Comparison of ENCODE assay signal across 8 cellular contexts in genomic region chr2:9424447-9425164, GRCh38. TPM values are rescaled to one million over a fixed set of nuclear protein-coding genes. Genes with fewer than 3 reads are reported as not detected.
DNase-seq lines count a peak whose midpoint lies in the region; ATAC-seq and TF ChIP-seq lines count a peak whose summit lies in the region.
"Had no signal": no experiment of that assay in that cellular context is flagged by ENCODE, and none has a peak within 500 bp of the region (broad histone marks: within the 10 kb centered on the region; RNA-seq: fewer than 3 reads in every experiment).

No MANE protein-coding gene starts in this region.

- ATAC-seq in HCT116 (no peak), GM18873 (IDR thresholded peaks at IDR 0.05; ENCODE audit: low FRiP score, unreplicated experiment) (no peak)
- no peak for ATAC-seq in stimulated activated naive B cell treated with anti-CD40 and anti-IgM and Interleukin-4, amounts not matched to agents 10 μg/mL and 1 μg/mL and 100 μg/mL, for 72 hours (replicated peaks)

- peaks cover 0 to 1% of the 10 kb centered on the region in 2 experiments; a peak in 2 of 4 replicates for H3K36me3 ChIP-seq in HCT116 (ENCODE audit: control insufficient read depth in 1 of 2, insufficient read depth in 2 of 2, low read length in 2 of 2)
- H3K36me3 ChIP-seq in OCI-LY7 (ENCODE audit: insufficient read depth, low read length), result peaks cover 34% of the 10 kb centered on the region
- H3K36me3 ChIP-seq in hepatocyte (replicated peaks; ENCODE audit: insufficient read depth, low read depth), result no peaks in the 10 kb centered on the region

- H3K4me3 ChIP-seq in HCT116 (replicated peaks in 1 of 2; ENCODE audit: low read depth in 1 of 2, low read length in 2 of 2) (peak overlapping the region; percentile 57 to 99), OCI-LY7 (ENCODE audit: low read depth, low read length, poor library complexity, severe bottlenecking) (peak overlapping the region; percentile 76), hepatocyte (peak overlapping the region; percentile 72)

- H3K9me3 Mint-ChIP-seq in stimulated activated naive B cell treated with anti-CD40 and anti-IgM and Interleukin-4, amounts not matched to agents 10 μg/mL and 1 μg/mL and 100 μg/mL, for 72 hours, result no peaks in the 10 kb centered on the region

- peak overlapping the region; percentile 99 for H3K27ac Mint-ChIP-seq in stimulated activated naive B cell treated with anti-CD40 and anti-IgM and Interleukin-4, amounts not matched to agents 10 μg/mL and 1 μg/mL and 100 μg/mL, for 72 hours

- WGBS in hepatocyte (ENCODE audit: low lambda C conversion rate, missing lambda C conversion rate), result 64% methylated on average over 11 of the region's 11 CpGs

- POLR2A ChIA-PET in HCT116 (lab: Charles Lee), result no interaction called here
- POLR2A ChIA-PET in OCI-LY7 (lab: Charles Lee), result interaction anchor here (0.6 to 1.2 kb wide), 4 partner anchors 14 to 126 kb away, joined by 3 to 4 read pairs (median 4); no protein-coding TSS in a partner anchor

- peaks cover 53% of the 10 kb centered on the region for H3K79me2 ChIP-seq in HCT116 (ENCODE audit: insufficient read depth, low read length)
- H3K79me2 ChIP-seq in OCI-LY7 (ENCODE audit: insufficient read depth, low read depth, low read length), result peaks cover 65% of the 10 kb centered on the region
- H3K79me2 ChIP-seq in hepatocyte, result peaks cover 47% of the 10 kb centered on the region

- TF ChIP-seq POLR2A in HCT116 (IDR thresholded peaks at IDR 0.05; ENCODE audit: borderline replicate concordance, extremely low read depth, insufficient read depth, insufficient read length), result no peak

- H2AFZ ChIP-seq in HCT116 (ENCODE audit: low read depth, low read length, poor library complexity, severe bottlenecking) (no peak overlapping the region), OCI-LY7 (ENCODE audit: low read length) (peak overlapping the region; percentile 53; the same call in 1 of the 2 replicates), hepatocyte (peak overlapping the region; percentile 90)

- TF ChIP-seq CTCF in HCT116 (IDR thresholded peaks at IDR 0.05 in 2 of 3, conservative IDR thresholded peaks at IDR 0.05 in 1 of 3; ENCODE audit: borderline replicate concordance in 1 of 3, insufficient read depth in 1 of 3, low read depth in 2 of 3, low read length in 2 of 3), result no peak
- TF ChIP-seq CTCF in OCI-LY7 (conservative IDR thresholded peaks at IDR 0.05; ENCODE audit: low read length), result no peak
- no peak for TF ChIP-seq CTCF in hepatocyte (IDR thresholded peaks at IDR 0.05; ENCODE audit: poor library complexity)

- peaks cover 20 to 30% of the 10 kb centered on the region in 2 donors for H3K4me1 Mint-ChIP-seq in stimulated activated naive B cell treated with anti-CD40 and anti-IgM and Interleukin-4, amounts not matched to agents 10 μg/mL and 1 μg/mL and 100 μg/mL, for 72 hours

- peaks cover 13 to 34% of the 10 kb centered on the region in 2 experiments; a peak in 3 of 4 replicates for H3K4me1 ChIP-seq in HCT116 (ENCODE audit: control insufficient read depth in 1 of 2, insufficient read depth in 2 of 2, low read length in 2 of 2)
- H3K4me1 ChIP-seq in OCI-LY7 (ENCODE audit: insufficient read depth, low read length, poor library complexity, severe bottlenecking), result peaks cover 25% of the 10 kb centered on the region
- peaks cover 20% of the 10 kb centered on the region for H3K4me1 ChIP-seq in hepatocyte (ENCODE audit: insufficient read depth)

- no peaks in the 10 kb centered on the region for H3K9me2 ChIP-seq in HCT116 (ENCODE audit: insufficient read depth)
- no peaks in the 10 kb centered on the region for H3K9me2 ChIP-seq in OCI-LY7 (ENCODE audit: insufficient read depth, low read length)
- no peaks in the 10 kb centered on the region for H3K9me2 ChIP-seq in hepatocyte (replicated peaks; ENCODE audit: insufficient read depth)

- CTCF ChIA-PET in HCT116 (lab: Charles Lee) (no interaction called here), OCI-LY7 (lab: Charles Lee; ENCODE audit: unreplicated experiment) (interaction anchor here (0.6 kb wide), 1 partner anchor 796 kb away, joined by 3 read pairs; no protein-coding TSS in a partner anchor)

- H3K4me3 Mint-ChIP-seq in stimulated activated naive B cell treated with anti-CD40 and anti-IgM and Interleukin-4, amounts not matched to agents 10 μg/mL and 1 μg/mL and 100 μg/mL, for 72 hours, result no peak overlapping the region

- H3K27me3 Mint-ChIP-seq in stimulated activated naive B cell treated with anti-CD40 and anti-IgM and Interleukin-4, amounts not matched to agents 10 μg/mL and 1 μg/mL and 100 μg/mL, for 72 hours, result no peaks in the 10 kb centered on the region

- no peak for TF ChIP-seq RAD21 in HCT116 (IDR thresholded peaks at IDR 0.05; ENCODE audit: low read depth)

- intact Hi-C loops in HCT116 (cut with micrococcal nuclease), result no loop called here
- intact Hi-C loops in OCI-LY7 (cut with micrococcal nuclease; ENCODE audit: unreplicated experiment), result loop anchor here (5.0 kb wide), 2 partner anchors 282 to 418 kb away; partner anchors contain the start of gene TAF1B
- intact Hi-C loops in posterior vena cava (cut with DNase I), result loop anchor here (5.0 to 10.0 kb wide), 2 partner anchors 277 to 280 kb away; no protein-coding TSS in a partner anchor

- RAD21 ChIA-PET in HCT116 (lab: Charles Lee; ENCODE audit: low non-redundant PET in 1 of 2, low total read pairs in 2 of 2, uncharacterized antibody in 2 of 2, unreplicated experiment in 2 of 2), result no interaction called here

- H3K9me3 ChIP-seq in HCT116 (ENCODE audit: control insufficient read depth in 1 of 2, insufficient read depth in 1 of 2, low read depth in 1 of 2, low read length in 2 of 2), result no peaks in the 10 kb centered on the region
- no peaks in the 10 kb centered on the region for H3K9me3 ChIP-seq in OCI-LY7 (ENCODE audit: low read length)
- no peaks in the 10 kb centered on the region for H3K9me3 ChIP-seq in hepatocyte (ENCODE audit: low read depth)

- H3K36me3 Mint-ChIP-seq in stimulated activated naive B cell treated with anti-CD40 and anti-IgM and Interleukin-4, amounts not matched to agents 10 μg/mL and 1 μg/mL and 100 μg/mL, for 72 hours, result peaks cover 18 to 28% of the 10 kb centered on the region in 2 donors

- H4K20me1 ChIP-seq in HCT116 (ENCODE audit: insufficient read depth) (no peaks in the 10 kb centered on the region), OCI-LY7 (ENCODE audit: insufficient read depth, low read length) (peaks cover 4% of the 10 kb centered on the region; the same call in 1 of the 2 replicates), hepatocyte (ENCODE audit: insufficient read depth, poor library complexity, severe bottlenecking) (no peaks in the 10 kb centered on the region)

- H3K27me3 ChIP-seq in HCT116 (ENCODE audit: insufficient read depth, low read length) (no peaks in the 10 kb centered on the region), hepatocyte (no peaks in the 10 kb centered on the region)

- H3K4me2 ChIP-seq in HCT116 (ENCODE audit: low read length), result peak overlapping the region; percentile 98
- H3K4me2 ChIP-seq in OCI-LY7 (ENCODE audit: low read length), result peak overlapping the region; percentile 95
- peak overlapping the region; percentile 94 for H3K4me2 ChIP-seq in hepatocyte

- DNase-seq in HCT116 (ENCODE audit: low read depth, low spot score) (no peak), OCI-LY7 (ENCODE audit: low spot score) (peak; percentile 66), hepatocyte (ENCODE audit: low spot score) (no peak), NCI-H128 (lab: John Stamatoyannopoulos, UW; ENCODE audit: unreplicated experiment) (no peak), posterior vena cava (ENCODE audit: low spot score) (no peak)
- no peak for DNase-seq in stimulated activated naive B cell treated with anti-CD40 and anti-IgM and Interleukin-4, amounts not matched to agents 10 μg/mL and 1 μg/mL and 100 μg/mL, for 72 hours
- DNase-seq: SIG-M5 had no signal

- H3K27ac ChIP-seq in HCT116 (ENCODE audit: low read depth, low read length) (peak overlapping the region; percentile 84; the same call in 1 of the 2 replicates), OCI-LY7 (ENCODE audit: low read depth, low read length, poor library complexity, severe bottlenecking) (peak overlapping the region; percentile 74), hepatocyte (peak overlapping the region; percentile 88)

- no TSS peak for BruUV-seq in HCT116 (replicated peaks; lab: Mats Ljungman, UMichigan)
- no TSS peak for BruUV-seq in OCI-LY7 (replicated peaks; lab: Mats Ljungman, UMichigan)

- peak overlapping the region; percentile 99 for H3K9ac ChIP-seq in HCT116 (ENCODE audit: low read length)

TF ChIP-seq in HCT116, 20 proteins besides CTCF, POLR2A, EP300 and RAD21 (continues in another document):
- TF ChIP-seq SIN3A (IDR thresholded peaks at IDR 0.05; ENCODE audit: low read depth), result no peak
- TF ChIP-seq CEBPB (IDR thresholded peaks at IDR 0.05; ENCODE audit: low read depth), result no peak

RNA-seq across cellular contexts. Expression of gene CPSF3, which starts 1.2 kb away (rescaled TPM):
- total RNA-seq in HCT116 (2021; ENCODE audit: unreplicated experiment) (68.5 TPM), OCI-LY7 (2022) (88.3 and 95.2 TPM in 2 replicates), hepatocyte (38.7 and 39.1 TPM in 2 replicates), posterior vena cava (10 to 100 TPM; 18.2 to 18.7 TPM)
- polyA plus RNA-seq in HCT116 (2012), result 43.9 and 55.0 TPM in 2 replicates
- total RNA-seq in OCI-LY7 (2014; rRNA removed; shearing (Covaris generic)), result 52.0 and 54.5 TPM in 2 replicates
- 21.5 and 23.9 TPM in 2 replicates for polyA plus RNA-seq in hepatocyte

RNA-seq across cellular contexts. Expression of gene ITGB1BP1, which starts 1.3 kb away (rescaled TPM):
- total RNA-seq in HCT116 (2021; ENCODE audit: unreplicated experiment), result 86.9 TPM
- polyA plus RNA-seq in HCT116 (2012), result 31.8 and 49.5 TPM in 2 replicates
- 51.9 and 54.0 TPM in 2 replicates for total RNA-seq in OCI-LY7 (2014; rRNA removed; shearing (Covaris generic))
- 102 and 105 TPM in 2 replicates for total RNA-seq in OCI-LY7 (2022)
- 17.4 and 22.7 TPM in 2 replicates for total RNA-seq in hepatocyte
- 51.8 and 65.2 TPM in 2 replicates for polyA plus RNA-seq in hepatocyte
- 100 to 1,000 TPM; 100 to 143 TPM for total RNA-seq in posterior vena cava

RNA-seq across cellular contexts. Expression of gene IAH1, which starts 49.7 kb away (rescaled TPM):
- 35.1 TPM for total RNA-seq in HCT116 (2021; ENCODE audit: unreplicated experiment)
- polyA plus RNA-seq in HCT116 (2012), result 32.1 and 38.1 TPM in 2 replicates
- total RNA-seq in OCI-LY7 (2014; rRNA removed; shearing (Covaris generic)), result 0.66 and 0.98 TPM in 2 replicates
- total RNA-seq in OCI-LY7 (2022), result 3.8 and 7.0 TPM in 2 replicates
- 31.6 and 44.2 TPM in 2 replicates for total RNA-seq in hepatocyte
- polyA plus RNA-seq in hepatocyte, result 46.7 and 51.0 TPM in 2 replicates
- total RNA-seq in posterior vena cava, result 10 to 100 TPM; 36.7 to 45.2 TPM
